ENCODE assay signal across 1 cellular context in the genomic region with DNA sequence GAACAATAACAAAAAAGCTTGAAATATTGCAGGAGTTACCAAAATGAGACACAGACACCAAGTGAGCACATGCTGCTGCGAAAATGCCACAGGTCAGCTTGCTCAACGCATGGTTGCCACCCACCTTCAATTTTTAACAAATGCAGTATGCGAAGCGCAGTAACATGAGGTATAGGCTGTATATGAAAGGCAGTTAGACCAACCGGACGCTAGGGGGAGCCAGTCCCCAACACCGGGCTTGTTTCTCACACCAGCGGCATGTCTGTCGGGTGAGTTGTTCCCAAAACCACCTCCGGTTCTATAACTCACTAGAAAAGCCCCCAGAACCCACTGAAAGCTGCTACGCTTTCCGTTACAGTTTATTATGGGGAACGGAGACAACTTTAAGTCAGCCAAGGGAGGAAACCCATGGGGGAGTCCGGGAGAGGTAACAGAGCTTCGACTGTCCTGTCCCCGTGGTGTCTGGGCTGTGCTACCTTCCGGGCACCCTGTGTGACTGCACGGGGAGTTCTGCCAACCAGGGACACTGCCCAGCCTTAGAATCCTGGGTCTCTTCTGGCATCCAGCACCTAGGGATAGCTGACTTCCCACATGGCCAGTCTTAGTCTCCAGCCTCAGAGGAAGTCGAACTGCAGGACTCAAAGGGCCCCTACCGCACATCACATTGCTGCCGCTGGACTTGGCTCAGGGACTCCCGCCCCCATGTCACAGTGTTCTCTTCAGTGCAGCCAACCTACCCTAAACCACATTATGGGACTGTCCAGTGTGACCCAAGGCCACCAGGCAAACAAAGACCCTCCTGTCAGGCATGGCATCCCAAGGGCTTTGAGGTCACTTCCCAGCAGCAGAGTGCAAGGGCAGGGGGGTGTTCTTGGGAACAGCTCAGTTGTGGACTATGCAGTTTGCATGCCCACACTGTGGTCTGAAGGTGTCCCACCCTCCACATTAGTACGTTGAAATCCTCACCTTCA.
TF ChIP-seq lines count a peak whose summit lies in the region.

No MANE protein-coding gene starts in this region.

TF ChIP-seq in GM23338, 12 proteins besides CTCF, POLR2A, EP300 and RAD21 (continued from another document):
- no peak for TF ChIP-seq ZNF462 (CRISPR knock-in tag; IDR thresholded peaks at IDR 0.05)
- no peak for TF ChIP-seq NANOG (IDR thresholded peaks at IDR 0.05; ENCODE audit: borderline replicate concordance)
